8 cellular contexts compared by ENCODE assay signal in the genomic region with DNA sequence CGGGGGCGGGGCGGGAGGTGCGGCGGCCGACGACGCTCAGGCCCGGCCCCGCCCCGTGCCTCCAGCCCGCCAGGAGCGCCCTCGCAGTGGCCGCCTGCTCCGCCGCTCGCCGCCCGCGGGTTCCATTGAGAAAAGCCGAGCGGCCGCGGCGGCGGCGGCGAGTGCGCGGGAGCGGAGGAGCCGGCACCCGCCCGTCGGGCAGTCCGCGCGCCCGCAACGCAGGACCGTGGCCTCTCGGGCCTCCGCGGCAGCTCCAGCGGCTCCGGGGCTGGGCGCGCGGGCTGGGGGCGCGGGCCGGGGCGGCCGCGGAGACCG. TPM values are rescaled to one million over a fixed set of nuclear protein-coding genes. Genes with fewer than 3 reads are reported as not detected.
DNase-seq lines count a peak whose midpoint lies in the region; ATAC-seq and TF ChIP-seq lines count a peak whose summit lies in the region.

Gene ZFPM1 (plus strand): TSS at position 64 of the 315 bp plus-strand sequence. CDS start 359 bp downstream, outside the sequence.

- DNase-seq in NT2/D1 (ENCODE audit: low read depth, low spot score), result no peak
- no peak for DNase-seq in sigmoid colon
- DNase-seq in NCI-H1436 (lab: John Stamatoyannopoulos, UW), result no peak
- DNase-seq in putamen (ENCODE audit: low spot score), result no peak

- TF ChIP-seq EP300 in sigmoid colon (IDR thresholded peaks at IDR 0.05), result no peak

- peak within 1 kb of the TSS; percentile 77 for H3K9ac ChIP-seq in NT2/D1 (ENCODE audit: insufficient read length, low read depth)

- no peak for TF ChIP-seq POLR2A in sigmoid colon (IDR thresholded peaks at IDR 0.05)

- no peak for ATAC-seq in HG03457 (IDR thresholded peaks at IDR 0.05; ENCODE audit: unreplicated experiment)
- no peak for ATAC-seq in GM21367 (IDR thresholded peaks at IDR 0.05; ENCODE audit: unreplicated experiment)

- H3K4me3 ChIP-seq in GM12875 (ENCODE audit: low read depth, low read length) (peak within 1 kb of the TSS; percentile 67), NT2/D1 (ENCODE audit: insufficient read length, low read depth) (peak within 1 kb of the TSS; percentile 36), esophagus (ENCODE audit: low read depth in 1 of 2, low read length in 2 of 2) (peak within 1 kb of the TSS; percentile 56 to 69), sigmoid colon (peak within 1 kb of the TSS; percentile 39 to 59 (median 55))

- H3K36me3 ChIP-seq in NT2/D1 (ENCODE audit: insufficient read depth, insufficient read length, low read length) (no peaks in the 10 kb centered on the region), esophagus (ENCODE audit: control insufficient read depth in 2 of 2, insufficient read depth in 2 of 2, low read length in 1 of 2) (no peaks in the 10 kb centered on the region), sigmoid colon (no peaks in the 10 kb centered on the region)

- TF ChIP-seq CTCF in GM12875 (IDR thresholded peaks at IDR 0.05; ENCODE audit: borderline replicate concordance, insufficient read depth, low read depth, low read length) (no peak), sigmoid colon (IDR thresholded peaks at IDR 0.05) (no peak)

- H3K27me3 ChIP-seq in NT2/D1 (ENCODE audit: insufficient read depth, insufficient read length) (peaks cover 78% of the 10 kb centered on the region), esophagus (ENCODE audit: control insufficient read depth in 1 of 2, insufficient read depth in 2 of 2, low read length in 2 of 2) (no peaks in the 10 kb centered on the region), sigmoid colon (peaks cover 25 to 46% (median 43%) of the 10 kb centered on the region in 3 donors)

- H3K9me3 ChIP-seq in NT2/D1 (ENCODE audit: insufficient read depth, low read length) (no peaks in the 10 kb centered on the region; the same call in 1 of the 2 replicates), esophagus (ENCODE audit: control insufficient read depth in 2 of 2, insufficient read depth in 1 of 2, low read depth in 1 of 2, low read length in 1 of 2) (no peaks in the 10 kb centered on the region), sigmoid colon (no peaks in the 10 kb centered on the region)

- WGBS in esophagus, 2 donors, result 0 to 2% methylated on average over 13 to 57 of the region's 57 CpGs
- 1% methylated on average over 57 of the region's 57 CpGs for WGBS in sigmoid colon, 2 donors

- intact Hi-C loops in sigmoid colon (cut with DNase I), result loop anchor here (10.0 kb wide), 1 partner anchor 498 kb away; the partner anchor contains the start of gene BANP

- peak within 1 kb of the TSS; percentile 41 to 45 for H3K27ac ChIP-seq in esophagus (ENCODE audit: low read depth in 2 of 2, low read length in 1 of 2)
- H3K27ac ChIP-seq in sigmoid colon, result peak within 1 kb of the TSS; percentile 53 to 73 (median 66)

- H3K4me1 ChIP-seq in NT2/D1 (ENCODE audit: insufficient read depth, insufficient read length) (peaks cover 37% of the 10 kb centered on the region), esophagus (ENCODE audit: control insufficient read depth in 2 of 2, insufficient read depth in 2 of 2, low read length in 1 of 2) (peaks cover 15% of the 10 kb centered on the region in 2 donors), sigmoid colon (peaks cover 0 to 38% (median 35%) of the 10 kb centered on the region in 4 donors)

RNA-seq across cellular contexts. Expression of gene ZFPM1, which starts in this region (rescaled TPM):
- polyA plus RNA-seq in esophagus (1 to 10 TPM in 1 of 2 donors, under 1 TPM in 1; 0.98 to 2.6 TPM), sigmoid colon (1 to 10 TPM in 2 of 3 donors, under 1 TPM in 1; 0.60 to 3.7 (median 1.2) TPM)
- total RNA-seq in sigmoid colon, result 1 to 10 TPM in 1 of 4 donors, under 1 TPM in 3; 0.27 to 2.5 (median 0.51) TPM
